8 cellular contexts compared by ENCODE assay signal in genomic region chr11:119101759-119102423, GRCh38. TPM values are rescaled to one million over a fixed set of nuclear protein-coding genes. Genes with fewer than 3 reads are reported as not detected.
DNase-seq lines count a peak whose midpoint lies in the region; ATAC-seq, FAIRE-seq and TF ChIP-seq lines count a peak whose summit lies in the region.

Gene DPAGT1, minus strand, starts transcription at chr11:119101853. Its CDS starts 198 bp downstream, at chr11:119101655.

- no peaks in the 10 kb centered on the region for H3K27me3 Mint-ChIP-seq in natural killer cell treated with Interleukin-12 subunit alpha and Interleukin-12 subunit beta and Interleukin-15 and Interleukin-18, amount 100 ng/mL, for 72 hours

- peak; percentile 58 for FAIRE-seq in H54 (lab: Jason Lieb, UNC)

- no peaks in the 10 kb centered on the region for H4K20me1 ChIP-seq in Loucy (ENCODE audit: insufficient read depth, low read length, poor library complexity, severe bottlenecking)

- H3K4me3 ChIP-seq in Loucy (ENCODE audit: low read length, poor library complexity, severe bottlenecking): peak within 1 kb of the TSS; percentile 88
- peak within 1 kb of the TSS; percentile 90 for H3K4me3 ChIP-seq in fibroblast of the aortic adventitia (ENCODE audit: low read depth, low read length)

- H3K27ac Mint-ChIP-seq in natural killer cell treated with Interleukin-12 subunit alpha and Interleukin-12 subunit beta and Interleukin-15 and Interleukin-18, amount 100 ng/mL, for 72 hours: peak within 1 kb of the TSS; percentile 95 to 99

- ATAC-seq in natural killer cell treated with Interleukin-12 subunit alpha and Interleukin-12 subunit beta and Interleukin-15 and Interleukin-18, amount 100 ng/mL, for 72 hours: peak; percentile 90 to 94
- peak; percentile 87 for ATAC-seq in stimulated activated naive CD8-positive, alpha-beta T cell treated with anti-CD3 and anti-CD28 coated beads, Interleukin-15, Interleukin-2, amounts not matched to agents 100 U/mL and 50 U/mL, for 24 hours

- peak; percentile 0; the same call in 1 of the 2 replicates for TF ChIP-seq POLR2A in H54 (IDR thresholded peaks at IDR 0.05; ENCODE audit: low read depth, low read length)

- H3K9me2 ChIP-seq in Loucy (replicated peaks; ENCODE audit: low read depth, low read length): no peaks in the 10 kb centered on the region

- no peaks in the 10 kb centered on the region for H3F3A ChIP-seq in Loucy (ENCODE audit: low read depth)

- peaks cover 31% of the 10 kb centered on the region for H3K4me1 ChIP-seq in Loucy (ENCODE audit: insufficient read depth, low read length, poor library complexity, severe bottlenecking)

- peak within 1 kb of the TSS; percentile 92 for H3K4me3 Mint-ChIP-seq in natural killer cell treated with Interleukin-12 subunit alpha and Interleukin-12 subunit beta and Interleukin-15 and Interleukin-18, amount 100 ng/mL, for 72 hours

- H3K36me3 Mint-ChIP-seq in natural killer cell treated with Interleukin-12 subunit alpha and Interleukin-12 subunit beta and Interleukin-15 and Interleukin-18, amount 100 ng/mL, for 72 hours: peaks cover 22% of the 10 kb centered on the region

- peaks cover 31 to 33% of the 10 kb centered on the region in 2 donors for H3K4me1 Mint-ChIP-seq in natural killer cell treated with Interleukin-12 subunit alpha and Interleukin-12 subunit beta and Interleukin-15 and Interleukin-18, amount 100 ng/mL, for 72 hours (ENCODE audit: low read depth in 2 of 2)

- no peaks in the 10 kb centered on the region for H3K27me3 ChIP-seq in Loucy (ENCODE audit: insufficient read depth, low read length, poor library complexity, severe bottlenecking)

- TF ChIP-seq CTCF in Loucy (conservative IDR thresholded peaks at IDR 0.05; ENCODE audit: low read length): no peak
- TF ChIP-seq CTCF in fibroblast of the aortic adventitia (IDR thresholded peaks at IDR 0.05; ENCODE audit: insufficient read depth, low read length): no peak

- peak within 1 kb of the TSS; percentile 99 for H3K4me2 ChIP-seq in Loucy (ENCODE audit: low read depth, low read length, poor library complexity, severe bottlenecking)

- H3K36me3 ChIP-seq in Loucy (ENCODE audit: insufficient read depth, low read length): peaks cover 16% of the 10 kb centered on the region; the same call in 1 of the 2 replicates

- H3K9ac ChIP-seq in Loucy (ENCODE audit: low read depth, low read length, poor library complexity, severe bottlenecking): peak within 1 kb of the TSS; percentile 84

- DNase-seq in Daoy (ENCODE audit: low read depth): peak; percentile 96
- peak; percentile 59 for DNase-seq in H54 (ENCODE audit: insufficient read length, low spot score)
- peak; percentile 97 for DNase-seq in SHP77 (lab: John Stamatoyannopoulos, UW)
- DNase-seq in activated T-helper 9 cell treated with anti-CD3 and anti-CD28 coated beads, Interleukin-2, amount 50 U/mL, for 16 hours (ENCODE audit: low read depth): peak; percentile 75
- DNase-seq in fibroblast of the aortic adventitia (ENCODE audit: low read depth): peak; percentile 99
- peak; percentile 88 for DNase-seq in natural killer cell treated with Interleukin-12 subunit alpha and Interleukin-12 subunit beta and Interleukin-15 and Interleukin-18, amount 100 ng/mL, for 72 hours (ENCODE audit: low spot score)
- peak; percentile 85 for DNase-seq in stimulated activated naive CD8-positive, alpha-beta T cell treated with anti-CD3 and anti-CD28 coated beads, Interleukin-15, Interleukin-2, amounts not matched to agents 100 U/mL and 50 U/mL, for 24 hours

- no peaks in the 10 kb centered on the region for H3K9me3 ChIP-seq in Loucy (ENCODE audit: insufficient read depth, low read depth, low read length)

- no peaks in the 10 kb centered on the region for H3K9me3 Mint-ChIP-seq in natural killer cell treated with Interleukin-12 subunit alpha and Interleukin-12 subunit beta and Interleukin-15 and Interleukin-18, amount 100 ng/mL, for 72 hours

- H2AFZ ChIP-seq in Loucy (ENCODE audit: low read length): peak within 1 kb of the TSS; percentile 91

- H3K79me2 ChIP-seq in Loucy (ENCODE audit: insufficient read depth, low read length): peaks cover 49% of the 10 kb centered on the region

RNA-seq across cellular contexts. Expression of gene DPAGT1, which starts in this region (rescaled TPM):
- 32.0 and 38.3 TPM in 2 replicates for total RNA-seq in Daoy (2014; rRNA removed; shearing (Covaris generic))
- 7.0 and 30.5 TPM in 2 replicates for total RNA-seq in fibroblast of the aortic adventitia (ENCODE audit: low replicate concordance)
- 10 to 100 TPM; 51.9 to 96.2 TPM for total RNA-seq in natural killer cell treated with Interleukin-12 subunit alpha and Interleukin-12 subunit beta and Interleukin-15 and Interleukin-18, amount 100 ng/mL, for 72 hours

Comparison
In these comparisons a context has a peak if more than half of its experiments do, and no peak if none do; other contexts are left out.
1. Peak in every context shown above with its lines: DNase-seq, ATAC-seq and H3K4me3 ChIP-seq.